Comparison of ENCODE assay signal across 10 cellular contexts in the genomic region with DNA sequence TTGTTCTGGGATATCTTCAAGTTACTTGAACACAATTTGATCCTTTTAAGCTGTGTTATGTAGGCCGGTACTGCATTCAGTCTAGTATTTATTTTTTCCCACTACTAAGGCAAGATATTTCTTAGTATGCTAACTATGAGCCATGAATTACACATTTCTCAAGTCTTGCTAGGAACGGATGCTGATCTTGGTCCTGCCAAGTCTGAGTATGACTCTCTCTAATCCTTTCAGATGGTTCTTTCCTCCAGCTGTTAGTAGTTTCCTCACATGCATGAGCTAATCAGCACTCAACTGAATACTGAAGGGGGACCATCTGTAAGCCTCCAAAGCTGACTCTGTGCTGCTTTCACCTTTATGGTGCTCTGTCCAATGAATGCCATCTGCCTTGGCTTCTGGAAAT.
DNase-seq lines count a peak whose midpoint lies in the region; ATAC-seq and TF ChIP-seq lines count a peak whose summit lies in the region.
"Had no signal": no experiment of that assay in that cellular context is flagged by ENCODE, and none has a peak within 500 bp of the region (broad histone marks: within the 10 kb centered on the region; RNA-seq: fewer than 3 reads in every experiment).

No MANE protein-coding gene starts in this region.

- DNase-seq in Right ventricle myocardium superior (no peak), left ventricle myocardium inferior (no peak), body of pancreas (peak in 1 of 4 donors; percentile 3), inferior parietal cortex (ENCODE audit: extremely low spot score) (peak; percentile 25), coronary artery (ENCODE audit: low spot score) (no peak), GM19240 (ENCODE audit: insufficient read length, low spot score) (no peak)
- DNase-seq: cortex of kidney had no signal

- 59 to 76% methylated on average over 2 of the region's 2 CpGs for WGBS in body of pancreas, 2 donors

- TF ChIP-seq CTCF in left ventricle myocardium inferior (IDR thresholded peaks at IDR 0.05; ENCODE audit: borderline replicate concordance) (no peak), body of pancreas (IDR thresholded peaks at IDR 0.05) (no peak), coronary artery (IDR thresholded peaks at IDR 0.05) (no peak)

- H3K36me3 ChIP-seq in left ventricle myocardium inferior: no peaks in the 10 kb centered on the region
- H3K36me3 ChIP-seq in body of pancreas (replicated peaks in 1 of 2; ENCODE audit: insufficient read depth in 1 of 2, low read depth in 2 of 2): no peaks in the 10 kb centered on the region

- intact Hi-C loops in Right ventricle myocardium superior (cut with DNase I): no loop called here
- intact Hi-C loops in left ventricle myocardium inferior (cut with micrococcal nuclease): no loop called here
- intact Hi-C loops in body of pancreas (cut with DNase I): no loop called here

- ATAC-seq in Right ventricle myocardium superior (ENCODE audit: poor library complexity) (peak; percentile 79), body of pancreas (peak; percentile 52), GM21786 (IDR thresholded peaks at IDR 0.05; ENCODE audit: unreplicated experiment) (no peak), HG03442 (IDR thresholded peaks at IDR 0.05; ENCODE audit: unreplicated experiment) (no peak)
- ATAC-seq: activated CD4-positive, CD25-positive, alpha-beta regulatory T cell treated with anti-CD3 and anti-CD28 coated beads, Interleukin-2, amount 50 U/mL, for 24 hours had no signal

- TF ChIP-seq POLR2A in body of pancreas (IDR thresholded peaks at IDR 0.05): no peak

- H3K4me3 ChIP-seq in left ventricle myocardium inferior: no peak overlapping the region
- no peak overlapping the region for H3K4me3 ChIP-seq in body of pancreas
- no peak overlapping the region for H3K4me3 ChIP-seq in coronary artery

- no peak overlapping the region for H3K27ac ChIP-seq in left ventricle myocardium inferior (replicated peaks)
- H3K27ac ChIP-seq in body of pancreas: no peak overlapping the region
- H3K27ac ChIP-seq in coronary artery: no peak overlapping the region

- no peaks in the 10 kb centered on the region for H3K27me3 ChIP-seq in left ventricle myocardium inferior (ENCODE audit: low read depth)
- no peaks in the 10 kb centered on the region for H3K27me3 ChIP-seq in body of pancreas

- H3K9me3 ChIP-seq in left ventricle myocardium inferior (replicated peaks) (no peaks in the 10 kb centered on the region), body of pancreas (no peaks in the 10 kb centered on the region)

- peaks cover 7% of the 10 kb centered on the region for H3K4me1 ChIP-seq in left ventricle myocardium inferior
- no peaks in the 10 kb centered on the region for H3K4me1 ChIP-seq in body of pancreas

Comparison
In these comparisons a context has a peak if more than half of its experiments do, and no peak if none do; other contexts are left out.
1. ATAC-seq: peak in Right ventricle myocardium superior (single experiment) and body of pancreas (single experiment); none in GM21786 (single experiment) and HG03442 (single experiment).